16 cellular contexts compared by ENCODE assay signal in genomic region chr14:51981218-51981854, GRCh38.
A peak's percentile ranks its signal among the peaks of the same experiment; 100 is the strongest.
DNase-seq lines count a peak whose midpoint lies in the region; ATAC-seq and TF ChIP-seq lines count a peak whose summit lies in the region.
"Had no signal": no experiment of that assay in that cellular context is flagged by ENCODE, and none has a peak within 500 bp of the region (broad histone marks: within the 10 kb centered on the region; RNA-seq: fewer than 3 reads in every experiment).

No MANE protein-coding gene starts in this region.

- no peaks in the 10 kb centered on the region for H3K27me3 Mint-ChIP-seq in activated naive CD8-positive, alpha-beta T cell treated with anti-CD3 and anti-CD28 coated beads, Interleukin-2, amount 50 U/mL, for 24 hours
- H3K27me3 Mint-ChIP-seq: activated T-cell treated with anti-CD3 and anti-CD28 coated beads, Interleukin-2, amount 50 U/mL, for 24 hours had no signal

- H3K4me1 Mint-ChIP-seq in activated naive CD8-positive, alpha-beta T cell treated with anti-CD3 and anti-CD28 coated beads, Interleukin-2, amount 50 U/mL, for 24 hours: peaks cover 8% of the 10 kb centered on the region
- H3K4me1 Mint-ChIP-seq: nephron progenitor cell had no signal

- H3K27ac Mint-ChIP-seq in activated naive CD8-positive, alpha-beta T cell treated with anti-CD3 and anti-CD28 coated beads, Interleukin-2, amount 50 U/mL, for 24 hours: no peak overlapping the region
- H3K27ac Mint-ChIP-seq: activated T-cell treated with anti-CD3 and anti-CD28 coated beads, Interleukin-2, amount 50 U/mL, for 24 hours; nephron progenitor cell had no signal

- no peak for TF ChIP-seq CTCF in GM20000 (IDR thresholded peaks at IDR 0.05; ENCODE audit: extremely low read depth, missing control alignments)

- DNase-seq in GM20000 (ENCODE audit: low spot score) (peak; percentile 20), activated gamma-delta T cell (lab: John Stamatoyannopoulos, UW) (no peak), RPMI8226 (no peak), NCI-H1092 treated with DMSO at 0.1 percent for 48 hours (lab: John Stamatoyannopoulos, UW) (no peak)
- no peak for DNase-seq in activated naive CD8-positive, alpha-beta T cell treated with anti-CD3 and anti-CD28 coated beads, Interleukin-2, amount 50 U/mL, for 24 hours
- DNase-seq: activated T-cell treated with anti-CD3 and anti-CD28 coated beads, Interleukin-2, amount 50 U/mL, for 24 hours; BE2C; GM23248; MG63; NCI-H748 treated with DMSO at 0.1 percent for 48 hours; nephron progenitor cell; stimulated activated CD4-positive, alpha-beta T cell treated with anti-CD3 and anti-CD28 coated beads, Interleukin-15, amount 100 ng/mL, for 24 hours; substantia nigra; T-helper 17 cell had no signal

- ATAC-seq in GM18511 (IDR thresholded peaks at IDR 0.05; ENCODE audit: unreplicated experiment): peak; percentile 72
- peak; percentile 58 for ATAC-seq in HG02981 (IDR thresholded peaks at IDR 0.05; ENCODE audit: unreplicated experiment)
- ATAC-seq in activated naive CD8-positive, alpha-beta T cell treated with anti-CD3 and anti-CD28 coated beads, Interleukin-2, amount 50 U/mL, for 24 hours: peak; percentile 64
- ATAC-seq: T-helper 17 cell had no signal

- H3K36me3 Mint-ChIP-seq in activated naive CD8-positive, alpha-beta T cell treated with anti-CD3 and anti-CD28 coated beads, Interleukin-2, amount 50 U/mL, for 24 hours (ENCODE audit: low read depth): no peaks in the 10 kb centered on the region

- no peaks in the 10 kb centered on the region for H3K9me3 Mint-ChIP-seq in activated naive CD8-positive, alpha-beta T cell treated with anti-CD3 and anti-CD28 coated beads, Interleukin-2, amount 50 U/mL, for 24 hours
- H3K9me3 Mint-ChIP-seq: activated T-cell treated with anti-CD3 and anti-CD28 coated beads, Interleukin-2, amount 50 U/mL, for 24 hours had no signal

- H3K4me3 Mint-ChIP-seq in activated naive CD8-positive, alpha-beta T cell treated with anti-CD3 and anti-CD28 coated beads, Interleukin-2, amount 50 U/mL, for 24 hours: no peak overlapping the region
- H3K4me3 Mint-ChIP-seq: activated T-cell treated with anti-CD3 and anti-CD28 coated beads, Interleukin-2, amount 50 U/mL, for 24 hours; nephron progenitor cell; T-helper 17 cell had no signal
